In genomic region chr12:93020225-93020997, GRCh38 we compare ENCODE assay signal across 12 cellular contexts.
A peak's percentile ranks its signal among the peaks of the same experiment; 100 is the strongest.
DNase-seq lines count a peak whose midpoint lies in the region; ATAC-seq and TF ChIP-seq lines count a peak whose summit lies in the region.
"Had no signal": no experiment of that assay in that cellular context is flagged by ENCODE, and none has a peak within 500 bp of the region (broad histone marks: within the 10 kb centered on the region; RNA-seq: fewer than 3 reads in every experiment).

No MANE protein-coding gene starts in this region.

- DNase-seq in CD4-positive, alpha-beta T cell, result no peak
- DNase-seq in HT-29 (ENCODE audit: low spot score), result peak; percentile 96
- DNase-seq in mucosa of gallbladder (ENCODE audit: low spot score), result peak; percentile 79
- DNase-seq in osteoblast (ENCODE audit: insufficient read length, low spot score, missing footprints), result no peak
- DNase-seq in germinal center (ENCODE audit: low spot score), result no peak
- no peak for DNase-seq in NK-92 (lab: John Stamatoyannopoulos, UW; ENCODE audit: unreplicated experiment)
- no peak for DNase-seq in H4 (ENCODE audit: low spot score)
- DNase-seq: activated CD4-positive, alpha-beta T cell treated with anti-CD3 and anti-CD28 coated beads for 48 hours; central memory CD4-positive, alpha-beta T cell; naive B cell; stimulated activated CD4-positive, alpha-beta T cell treated with anti-CD3 and anti-CD28 coated beads, Interleukin-15, amount 100 ng/mL, for 24 hours had no signal

- no peak overlapping the region for H3K4me2 ChIP-seq in osteoblast (ENCODE audit: insufficient read depth, low read length)

- no peaks in the 10 kb centered on the region for H3K27me3 ChIP-seq in CD4-positive, alpha-beta T cell (ENCODE audit: control insufficient read depth, insufficient read depth, low read length)
- no peaks in the 10 kb centered on the region for H3K27me3 ChIP-seq in osteoblast (ENCODE audit: insufficient read depth, low read length)

- ATAC-seq in CD4-positive, alpha-beta T cell (ENCODE audit: poor library complexity), result peak; percentile 56

- no peak for TF ChIP-seq CTCF in CD4-positive, alpha-beta T cell (IDR thresholded peaks at IDR 0.05)
- no peak for TF ChIP-seq CTCF in brain (conservative IDR thresholded peaks at IDR 0.05)
- no peak for TF ChIP-seq CTCF in osteoblast (IDR thresholded peaks at IDR 0.05; ENCODE audit: extremely low read depth, low read depth, low read length)

- intact Hi-C loops in CD4-positive, alpha-beta T cell (cut with DNase I, micrococcal nuclease), result no loop called here

- no peaks in the 10 kb centered on the region for H3K36me3 ChIP-seq in osteoblast (ENCODE audit: insufficient read depth, low read length)

- POLR2A ChIA-PET in CD4-positive, alpha-beta T cell (lab: Charles Lee), result no interaction called here

- no peak overlapping the region for H2AFZ ChIP-seq in osteoblast (ENCODE audit: low read length)

- no peaks in the 10 kb centered on the region for H3K9me3 Mint-ChIP-seq in CD4-positive, alpha-beta T cell
- H3K9me3 Mint-ChIP-seq in brain, result peaks cover 0 to 6% (median 0%) of the 10 kb centered on the region in 5 experiments
- H3K9me3 Mint-ChIP-seq: naive B cell had no signal

- H3K79me2 ChIP-seq in osteoblast (ENCODE audit: insufficient read depth, low read length), result no peaks in the 10 kb centered on the region

- H3K4me3 ChIP-seq in osteoblast (ENCODE audit: insufficient read depth, low read length), result no peak overlapping the region

- no peaks in the 10 kb centered on the region for H3K9me3 ChIP-seq in CD4-positive, alpha-beta T cell (ENCODE audit: control insufficient read depth, low read length)
- H3K9me3 ChIP-seq in osteoblast (ENCODE audit: low read depth, low read length), result no peaks in the 10 kb centered on the region

- H3K27ac ChIP-seq in CD4-positive, alpha-beta T cell (ENCODE audit: low read depth, low read length), result no peak overlapping the region
- no peak overlapping the region for H3K27ac ChIP-seq in osteoblast (ENCODE audit: low read depth, low read length)

- no peaks in the 10 kb centered on the region for H3K27me3 Mint-ChIP-seq in CD4-positive, alpha-beta T cell
- H3K27me3 Mint-ChIP-seq in brain, result peaks cover 9% of the 10 kb centered on the region
- H3K27me3 Mint-ChIP-seq: naive B cell had no signal

- no peaks in the 10 kb centered on the region for H3K4me1 Mint-ChIP-seq in CD4-positive, alpha-beta T cell (ENCODE audit: low read depth)
- H3K4me1 Mint-ChIP-seq in brain, result peaks cover 19% of the 10 kb centered on the region
- H3K4me1 Mint-ChIP-seq: naive B cell had no signal

- H3K4me1 ChIP-seq in osteoblast (ENCODE audit: insufficient read depth, low read length), result no peaks in the 10 kb centered on the region

- no peaks in the 10 kb centered on the region for H4K20me1 ChIP-seq in osteoblast (ENCODE audit: insufficient read depth, low read length)

- CTCF ChIA-PET in CD4-positive, alpha-beta T cell (lab: Charles Lee), result no interaction called here

- H3K4me3 Mint-ChIP-seq in CD4-positive, alpha-beta T cell, result no peak overlapping the region
- H3K4me3 Mint-ChIP-seq in brain, result no peak overlapping the region
- H3K4me3 Mint-ChIP-seq: naive B cell had no signal

- no peak overlapping the region for H3K27ac Mint-ChIP-seq in CD4-positive, alpha-beta T cell
- H3K27ac Mint-ChIP-seq in brain, result peak overlapping the region in 4 of 5 experiments; percentile 1 to 49 (median 24)

- no peaks in the 10 kb centered on the region for H3K36me3 Mint-ChIP-seq in CD4-positive, alpha-beta T cell (ENCODE audit: low read depth)
- no peaks in the 10 kb centered on the region for H3K36me3 Mint-ChIP-seq in brain

Comparison
In these comparisons a context has a peak if more than half of its experiments do, and no peak if none do; other contexts are left out.
1. DNase-seq: peak in HT-29 (single experiment) and mucosa of gallbladder (single experiment); none in CD4-positive, alpha-beta T cell (0 of 10), osteoblast (single experiment), germinal center (single experiment), NK-92 (single experiment) and H4 (single experiment).